In the genomic region with DNA sequence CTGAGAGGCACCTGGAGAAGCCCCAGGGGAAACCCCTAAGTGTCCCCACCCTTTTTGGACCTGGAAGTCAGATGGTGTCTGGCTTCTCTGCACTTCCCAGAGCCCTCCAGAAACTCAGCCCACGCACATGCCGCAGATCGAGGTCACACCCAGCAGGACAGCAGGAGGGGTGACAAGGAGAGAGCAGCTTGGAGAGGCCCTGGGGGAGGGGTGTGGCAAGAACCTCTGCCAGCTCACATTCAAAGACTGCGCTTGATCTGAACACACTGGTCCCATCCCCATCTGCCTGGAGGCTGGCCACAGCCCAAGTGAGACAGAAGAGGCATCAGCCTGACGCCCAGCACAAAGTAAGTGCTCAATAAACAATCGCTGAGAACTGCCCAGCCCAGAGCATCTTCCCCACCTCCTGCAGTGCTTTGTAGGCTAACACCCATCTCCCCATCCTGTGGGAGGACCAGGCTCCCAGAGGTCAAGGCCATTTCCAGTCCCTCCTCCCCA, we compare ENCODE assay signal across 13 cellular contexts. TPM values are rescaled to one million over a fixed set of nuclear protein-coding genes. Genes with fewer than 3 reads are reported as not detected.
DNase-seq lines count a peak whose midpoint lies in the region; ATAC-seq and FAIRE-seq lines count a peak whose summit lies in the region.
"Had no signal": no experiment of that assay in that cellular context is flagged by ENCODE, and none has a peak within 500 bp of the region (broad histone marks: within the 10 kb centered on the region; RNA-seq: fewer than 3 reads in every experiment).

No MANE protein-coding gene starts in this region.

- DNase-seq in stimulated activated CD4-positive, alpha-beta T cell treated with anti-CD3 and anti-CD28 coated beads, Interleukin-15, amount 100 ng/mL, for 24 hours, result peak; percentile 73
- no peak for DNase-seq in stimulated activated CD4-positive, alpha-beta T cell treated with anti-CD3 and anti-CD28 coated beads, Interleukin-12 subunit alpha, Interleukin-12 subunit beta, amount 100 ng/mL, for 4 hours
- DNase-seq in RPMI7951 (ENCODE audit: low read depth) (peak; percentile 52), urothelium cell line (ENCODE audit: low spot score) (peak; percentile 68), DMS114 treated with DMSO at 0.1 percent for 48 hours (lab: John Stamatoyannopoulos, UW; ENCODE audit: unreplicated experiment) (no peak), Karpas-422 (no peak), inferior parietal cortex (ENCODE audit: extremely low spot score) (no peak)
- DNase-seq: body of pancreas, COR-L47, NCI-H2081 treated with DMSO at 0.1 percent for 48 hours, spleen had no signal

- no peak overlapping the region for H3K4me2 ChIP-seq in Karpas-422 (ENCODE audit: low read depth, low read length, poor library complexity, severe bottlenecking)

- ATAC-seq in esophagus mucosa, result peak; percentile 15
- ATAC-seq: body of pancreas, Right ventricle myocardium inferior had no signal

- no peak overlapping the region for H3K27ac ChIP-seq in Karpas-422 (ENCODE audit: low read length)
- H3K27ac ChIP-seq: body of pancreas, spleen had no signal

- no peaks in the 10 kb centered on the region for H3K36me3 ChIP-seq in Karpas-422 (ENCODE audit: insufficient read depth, low read length)
- H3K36me3 ChIP-seq: spleen had no signal

- H3K9me2 ChIP-seq in Karpas-422 (replicated peaks; ENCODE audit: insufficient read depth, low read length), result no peaks in the 10 kb centered on the region

- no peak overlapping the region for H2AFZ ChIP-seq in Karpas-422 (ENCODE audit: low read length)

- H3K9me3 ChIP-seq in Karpas-422 (ENCODE audit: low read length), result no peaks in the 10 kb centered on the region
- H3K9me3 ChIP-seq: body of pancreas, spleen had no signal

- H3K4me1 ChIP-seq in Karpas-422 (ENCODE audit: low read length), result no peaks in the 10 kb centered on the region
- H3K4me1 ChIP-seq: body of pancreas, spleen had no signal

- no peak overlapping the region for H3K4me3 ChIP-seq in Karpas-422 (ENCODE audit: low read length)
- H3K4me3 ChIP-seq: body of pancreas, spleen had no signal

- H3K27me3 ChIP-seq in Karpas-422 (ENCODE audit: low read length), result no peaks in the 10 kb centered on the region
- H3K27me3 ChIP-seq: body of pancreas had no signal

- peak; percentile 79 for FAIRE-seq in urothelium cell line (lab: Jason Lieb, UNC)

- H4K20me1 ChIP-seq in Karpas-422 (ENCODE audit: insufficient read depth, low read depth, low read length), result no peaks in the 10 kb centered on the region

- H3K79me2 ChIP-seq in Karpas-422 (ENCODE audit: low read length), result no peaks in the 10 kb centered on the region

- no peak overlapping the region for H3K9ac ChIP-seq in Karpas-422 (ENCODE audit: low read length)

RNA-seq across cellular contexts. Expression of gene TMPRSS6, which starts 21.4 kb away (rescaled TPM):
- total RNA-seq in RPMI7951 (2014; rRNA removed; shearing (Covaris generic)), result not detected in 2 replicates
- total RNA-seq in esophagus mucosa, result not detected
- not detected in 2 replicates for total RNA-seq in Karpas-422 (2014; rRNA removed; shearing (Covaris generic); ENCODE audit: low replicate concordance)
- total RNA-seq: Right ventricle myocardium inferior had no signal

RNA-seq across cellular contexts. Expression of gene KCTD17, which starts 36.6 kb away (rescaled TPM):
- 9.6 and 12.9 TPM in 2 replicates for total RNA-seq in RPMI7951 (2014; rRNA removed; shearing (Covaris generic))
- 3.9 TPM for total RNA-seq in esophagus mucosa
- total RNA-seq in Karpas-422 (2014; rRNA removed; shearing (Covaris generic); ENCODE audit: low replicate concordance), result 17.5 and 24.9 TPM in 2 replicates

Comparison
In these comparisons a context has a peak if more than half of its experiments do, and no peak if none do; other contexts are left out.
1. DNase-seq: peak in stimulated activated CD4-positive, alpha-beta T cell treated with anti-CD3 and anti-CD28 coated beads, Interleukin-15, amount 100 ng/mL, for 24 hours (single experiment), RPMI7951 (single experiment) and urothelium cell line (single experiment); none in stimulated activated CD4-positive, alpha-beta T cell treated with anti-CD3 and anti-CD28 coated beads, Interleukin-12 subunit alpha, Interleukin-12 subunit beta, amount 100 ng/mL, for 4 hours (single experiment), DMS114 treated with DMSO at 0.1 percent for 48 hours (single experiment), Karpas-422 (single experiment) and inferior parietal cortex (single experiment).